8 cellular contexts compared by ENCODE assay signal in genomic region chr16:1311212-1311737, GRCh38. TPM values are rescaled to one million over a fixed set of nuclear protein-coding genes. Genes with fewer than 3 reads are reported as not detected.
A peak's percentile ranks its signal among the peaks of the same experiment; 100 is the strongest.
DNase-seq lines count a peak whose midpoint lies in the region; ATAC-seq and TF ChIP-seq lines count a peak whose summit lies in the region.

No MANE protein-coding gene starts in this region.

- H3K4me3 ChIP-seq in kidney epithelial cell (ENCODE audit: low read depth, low read length): peak overlapping the region; percentile 87

- no peak for DNase-seq in T-helper 2 cell treated with Interferon-gamma antibody and Interleukin-4, amounts not matched to agents 5 μg/mL and 100 μg/mL, for 36 hours (ENCODE audit: low spot score)
- DNase-seq in T-helper 2 cell: no peak
- DNase-seq in activated naive CD8-positive, alpha-beta T cell treated with anti-CD3 and anti-CD28 coated beads, Interleukin-2, amount 10 ng/mL, durations not matched to agents 7 days and 5 days: no peak
- DNase-seq in kidney epithelial cell (ENCODE audit: low read depth): no peak
- DNase-seq in substantia nigra (lab: John Stamatoyannopoulos, UW): peak in 1 of 49 donors; percentile 60
- no peak for DNase-seq in pons (ENCODE audit: low spot score)
- no peak for DNase-seq in activated CD8-positive, alpha-beta memory T cell treated with anti-CD3 and anti-CD28 coated beads, Interleukin-2, amount 50 U/mL, for 48 hours
- no peak for DNase-seq in AML-193 (lab: John Stamatoyannopoulos, UW)

- peaks cover 13% of the 10 kb centered on the region for H3K4me1 Mint-ChIP-seq in T-helper 2 cell treated with Interferon-gamma antibody and Interleukin-4, amounts not matched to agents 5 μg/mL and 100 μg/mL, for 36 hours (ENCODE audit: low read depth)
- H3K4me1 Mint-ChIP-seq in activated naive CD8-positive, alpha-beta T cell treated with anti-CD3 and anti-CD28 coated beads, Interleukin-2, amount 10 ng/mL, durations not matched to agents 7 days and 5 days: peaks cover 24% of the 10 kb centered on the region

- H3K36me3 Mint-ChIP-seq in T-helper 2 cell treated with Interferon-gamma antibody and Interleukin-4, amounts not matched to agents 5 μg/mL and 100 μg/mL, for 36 hours (ENCODE audit: low read depth): peaks cover 26% of the 10 kb centered on the region
- H3K36me3 Mint-ChIP-seq in activated naive CD8-positive, alpha-beta T cell treated with anti-CD3 and anti-CD28 coated beads, Interleukin-2, amount 10 ng/mL, durations not matched to agents 7 days and 5 days: peaks cover 13% of the 10 kb centered on the region

- H3K27me3 Mint-ChIP-seq in T-helper 2 cell treated with Interferon-gamma antibody and Interleukin-4, amounts not matched to agents 5 μg/mL and 100 μg/mL, for 36 hours (ENCODE audit: low read depth): no peaks in the 10 kb centered on the region
- no peaks in the 10 kb centered on the region for H3K27me3 Mint-ChIP-seq in activated naive CD8-positive, alpha-beta T cell treated with anti-CD3 and anti-CD28 coated beads, Interleukin-2, amount 10 ng/mL, durations not matched to agents 7 days and 5 days

- POLR2A ChIA-PET in activated naive CD8-positive, alpha-beta T cell treated with anti-CD3 and anti-CD28 coated beads, Interleukin-2, amount 10 ng/mL, durations not matched to agents 7 days and 5 days (lab: Charles Lee): no interaction called here

- H3K27ac Mint-ChIP-seq in T-helper 2 cell treated with Interferon-gamma antibody and Interleukin-4, amounts not matched to agents 5 μg/mL and 100 μg/mL, for 36 hours: peak overlapping the region; percentile 87
- peak overlapping the region; percentile 98 for H3K27ac Mint-ChIP-seq in activated naive CD8-positive, alpha-beta T cell treated with anti-CD3 and anti-CD28 coated beads, Interleukin-2, amount 10 ng/mL, durations not matched to agents 7 days and 5 days

- peaks cover 3% of the 10 kb centered on the region for H3K36me3 ChIP-seq in kidney epithelial cell (ENCODE audit: control insufficient read depth, insufficient read depth, low read length)

- ATAC-seq in activated naive CD8-positive, alpha-beta T cell treated with anti-CD3 and anti-CD28 coated beads, Interleukin-2, amount 10 ng/mL, durations not matched to agents 7 days and 5 days (ENCODE audit: low read depth): no peak

- TF ChIP-seq CTCF in kidney epithelial cell (IDR thresholded peaks at IDR 0.05; ENCODE audit: insufficient read depth, low read length, poor library complexity, severe bottlenecking): no peak

- peak overlapping the region; percentile 26 for H3K27ac ChIP-seq in substantia nigra (ENCODE audit: low read depth, low read length, poor library complexity, severe bottlenecking)

- no peaks in the 10 kb centered on the region for H3K27me3 ChIP-seq in kidney epithelial cell (ENCODE audit: control insufficient read depth, insufficient read depth, low read length)

- H3K9me3 Mint-ChIP-seq in T-helper 2 cell treated with Interferon-gamma antibody and Interleukin-4, amounts not matched to agents 5 μg/mL and 100 μg/mL, for 36 hours: no peaks in the 10 kb centered on the region
- no peaks in the 10 kb centered on the region for H3K9me3 Mint-ChIP-seq in activated naive CD8-positive, alpha-beta T cell treated with anti-CD3 and anti-CD28 coated beads, Interleukin-2, amount 10 ng/mL, durations not matched to agents 7 days and 5 days

- H3K4me3 Mint-ChIP-seq in T-helper 2 cell treated with Interferon-gamma antibody and Interleukin-4, amounts not matched to agents 5 μg/mL and 100 μg/mL, for 36 hours: peak overlapping the region; percentile 93
- peak overlapping the region; percentile 100 for H3K4me3 Mint-ChIP-seq in activated naive CD8-positive, alpha-beta T cell treated with anti-CD3 and anti-CD28 coated beads, Interleukin-2, amount 10 ng/mL, durations not matched to agents 7 days and 5 days

RNA-seq across cellular contexts. Expression of gene UBE2I, which starts 1.8 kb away (rescaled TPM):
- total RNA-seq in activated naive CD8-positive, alpha-beta T cell treated with anti-CD3 and anti-CD28 coated beads, Interleukin-2, amount 10 ng/mL, durations not matched to agents 7 days and 5 days: 100 to 1,000 TPM; 211 to 232 TPM
- total RNA-seq in kidney epithelial cell: 129 and 139 TPM in 2 replicates

RNA-seq across cellular contexts. Expression of gene BAIAP3, which starts 22.2 kb away (rescaled TPM):
- total RNA-seq in activated naive CD8-positive, alpha-beta T cell treated with anti-CD3 and anti-CD28 coated beads, Interleukin-2, amount 10 ng/mL, durations not matched to agents 7 days and 5 days: 10 to 100 TPM; 27.4 to 31.2 TPM
- 1.2 and 5.8 TPM in 2 replicates for total RNA-seq in kidney epithelial cell

RNA-seq across cellular contexts. Expression of gene TSR3, which starts 40.4 kb away (rescaled TPM):
- total RNA-seq in activated naive CD8-positive, alpha-beta T cell treated with anti-CD3 and anti-CD28 coated beads, Interleukin-2, amount 10 ng/mL, durations not matched to agents 7 days and 5 days: 10 to 100 TPM; 43.8 to 44.2 TPM
- total RNA-seq in kidney epithelial cell: 138 and 144 TPM in 2 replicates

RNA-seq across cellular contexts. Expression of gene GNPTG, which starts 40.5 kb away (rescaled TPM):
- total RNA-seq in activated naive CD8-positive, alpha-beta T cell treated with anti-CD3 and anti-CD28 coated beads, Interleukin-2, amount 10 ng/mL, durations not matched to agents 7 days and 5 days: 10 to 100 TPM; 43.2 to 46.5 TPM
- total RNA-seq in kidney epithelial cell: 103 and 104 TPM in 2 replicates

RNA-seq across cellular contexts. Expression of gene TPSD1, which starts 55.4 kb away (rescaled TPM):
- total RNA-seq in activated naive CD8-positive, alpha-beta T cell treated with anti-CD3 and anti-CD28 coated beads, Interleukin-2, amount 10 ng/mL, durations not matched to agents 7 days and 5 days: not detected
- total RNA-seq in kidney epithelial cell: not detected in 2 replicates
